1 cellular context compared by ENCODE assay signal in the genomic region with DNA sequence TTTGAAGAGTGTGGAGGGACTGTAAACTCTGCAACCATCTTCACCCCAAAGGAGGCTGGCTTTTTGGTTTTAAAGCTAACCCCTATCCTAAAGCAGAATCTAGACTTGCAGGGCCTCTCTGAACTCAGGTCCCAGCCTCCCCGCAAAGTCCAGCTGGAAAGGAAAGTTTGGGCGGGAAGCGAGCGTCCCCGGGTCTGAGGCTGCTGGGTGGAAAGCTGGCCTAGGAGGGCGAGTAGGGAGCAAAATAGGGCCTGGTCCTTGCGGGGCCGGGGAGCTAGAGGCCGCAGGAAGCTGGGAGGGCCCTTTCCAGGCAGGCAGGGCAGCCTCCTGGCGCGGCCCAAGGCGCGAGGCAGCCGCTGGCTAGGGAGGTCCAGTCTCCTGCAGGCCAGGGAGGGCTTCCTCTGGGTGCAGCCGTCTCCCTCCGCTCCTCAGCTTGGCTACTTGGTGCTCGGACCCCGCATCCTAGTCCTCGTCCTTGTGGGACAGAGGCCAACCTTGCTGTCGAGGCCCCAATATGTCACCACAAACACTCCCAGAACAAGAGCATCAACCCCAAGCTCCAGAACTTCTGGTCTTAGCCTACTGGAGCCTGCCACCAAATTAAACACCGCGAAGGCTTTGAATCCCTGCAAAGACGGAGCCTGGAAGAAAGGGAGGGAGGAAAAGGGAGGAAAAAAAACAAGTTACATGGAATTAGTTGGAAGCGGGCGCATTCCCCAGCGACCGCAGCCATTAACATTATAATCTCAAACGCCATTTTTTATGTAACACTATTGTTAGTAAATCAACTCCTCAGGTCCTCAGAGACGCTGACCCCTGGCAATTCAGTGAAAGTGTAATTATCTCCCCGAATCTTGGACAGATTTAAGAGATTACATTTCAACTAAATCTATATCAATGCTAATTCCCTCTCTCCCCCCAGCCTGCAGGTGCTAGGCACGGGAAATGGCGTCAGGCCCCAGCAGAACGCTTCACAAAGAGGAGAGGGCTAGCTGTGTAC.
TF ChIP-seq lines count a peak whose summit lies in the region.

No MANE protein-coding gene starts in this region.

TF ChIP-seq in K562, 482 proteins besides CTCF, POLR2A, EP300 and RAD21:
- no peak for TF ChIP-seq NFATC3 (IDR thresholded peaks at IDR 0.05)
- no peak for TF ChIP-seq RAD51 (IDR thresholded peaks at IDR 0.05; ENCODE audit: borderline replicate concordance, low read depth)
- TF ChIP-seq CBX8 (IDR thresholded peaks at IDR 0.05; ENCODE audit: borderline replicate concordance, extremely low read depth, low read depth, low read length, poor library complexity, severe bottlenecking) = peak; percentile 55
